9 cellular contexts compared by ENCODE assay signal in genomic region chr13:25249001-25249543, GRCh38. TPM values are rescaled to one million over a fixed set of nuclear protein-coding genes. Genes with fewer than 3 reads are reported as not detected.
DNase-seq lines count a peak whose midpoint lies in the region; ATAC-seq, FAIRE-seq and TF ChIP-seq lines count a peak whose summit lies in the region.
"Had no signal": no experiment of that assay in that cellular context is flagged by ENCODE, and none has a peak within 500 bp of the region (broad histone marks: within the 10 kb centered on the region; RNA-seq: fewer than 3 reads in every experiment).

No MANE protein-coding gene starts in this region.

- no peak for TF ChIP-seq POLR2A in K562 (conservative IDR thresholded peaks at IDR 0.05)
- TF ChIP-seq POLR2A in lower leg skin (IDR thresholded peaks at IDR 0.05), result no peak

- peak; percentile 56 for TF ChIP-seq CTCF in AG09309 (IDR thresholded peaks at IDR 0.05; ENCODE audit: control insufficient read depth, insufficient read depth, low read depth, low read length, missing control alignments)
- TF ChIP-seq CTCF in K562 (IDR thresholded peaks at IDR 0.05 in 2 of 3, conservative IDR thresholded peaks at IDR 0.05 in 1 of 3; ENCODE audit: insufficient read depth in 2 of 3, low read depth in 1 of 3, low read length in 3 of 3), result peak in 2 of 3 experiments; percentile 13; a peak in 1 of 6 replicates
- no peak for TF ChIP-seq CTCF in lower leg skin (IDR thresholded peaks at IDR 0.05)

- CTCF ChIA-PET in K562 (lab: Yijun Ruan, JAX; ENCODE audit: low intra/inter-chr PET ratio), result no interaction called here
- CTCF ChIA-PET in naive thymus-derived CD4-positive, alpha-beta T cell (lab: Charles Lee), result no interaction called here
- CTCF ChIA-PET in activated CD4-positive, alpha-beta memory T cell treated with anti-CD3 and anti-CD28 coated beads, Interleukin-2, amount 10 ng/mL, durations not matched to agents 7 days and 5 days (lab: Charles Lee), result no interaction called here

- POLR2A ChIA-PET in K562 (lab: Yijun Ruan, JAX), result no interaction called here
- POLR2A ChIA-PET in naive thymus-derived CD4-positive, alpha-beta T cell (lab: Charles Lee), result no interaction called here
- POLR2A ChIA-PET in activated CD4-positive, alpha-beta memory T cell treated with anti-CD3 and anti-CD28 coated beads, Interleukin-2, amount 10 ng/mL, durations not matched to agents 7 days and 5 days (lab: Charles Lee), result no interaction called here

- no peak for TF ChIP-seq EP300 in K562 (IDR thresholded peaks at IDR 0.05; ENCODE audit: low read length)

- H3K27ac Mint-ChIP-seq in naive thymus-derived CD4-positive, alpha-beta T cell, result no peak overlapping the region
- no peak overlapping the region for H3K27ac Mint-ChIP-seq in activated CD4-positive, alpha-beta memory T cell treated with anti-CD3 and anti-CD28 coated beads, Interleukin-2, amount 10 ng/mL, durations not matched to agents 7 days and 5 days

- no peaks in the 10 kb centered on the region for H3K9me3 ChIP-seq in K562 (replicated peaks; ENCODE audit: control insufficient read depth, insufficient read depth, low read depth, low read length)
- H3K9me3 ChIP-seq in naive thymus-derived CD4-positive, alpha-beta T cell (ENCODE audit: control insufficient read depth in 2 of 3, low read length in 3 of 3), result no peaks in the 10 kb centered on the region

- H3K36me3 ChIP-seq in K562 (ENCODE audit: control insufficient read depth, insufficient read depth, low read length), result peaks cover 3% of the 10 kb centered on the region; the same call in 1 of the 3 replicates
- H3K36me3 ChIP-seq in naive thymus-derived CD4-positive, alpha-beta T cell (ENCODE audit: control insufficient read depth in 2 of 3, insufficient read depth in 3 of 3, low read length in 3 of 3), result peaks cover 4 to 36% (median 10%) of the 10 kb centered on the region in 3 experiments

- no peaks in the 10 kb centered on the region for H3K27me3 Mint-ChIP-seq in naive thymus-derived CD4-positive, alpha-beta T cell
- H3K27me3 Mint-ChIP-seq in activated CD4-positive, alpha-beta memory T cell treated with anti-CD3 and anti-CD28 coated beads, Interleukin-2, amount 10 ng/mL, durations not matched to agents 7 days and 5 days, result no peaks in the 10 kb centered on the region

- no peak overlapping the region for H2AFZ ChIP-seq in K562 (ENCODE audit: low read depth, low read length)

- in situ Hi-C loops in K562 (cut with MboI), result no loop called here

- BruUV-seq in K562 (replicated peaks; lab: Mats Ljungman, UMichigan), result no TSS peak

- peaks cover 0 to 3% (median 0%) of the 10 kb centered on the region in 7 donors for H3K4me1 Mint-ChIP-seq in naive thymus-derived CD4-positive, alpha-beta T cell
- no peaks in the 10 kb centered on the region for H3K4me1 Mint-ChIP-seq in activated CD4-positive, alpha-beta memory T cell treated with anti-CD3 and anti-CD28 coated beads, Interleukin-2, amount 10 ng/mL, durations not matched to agents 7 days and 5 days

- ATAC-seq in GM18870 (IDR thresholded peaks at IDR 0.05; ENCODE audit: unreplicated experiment), result peak; percentile 55
- peak; percentile 48; the same call in 1 of the 3 replicates for ATAC-seq in K562
- ATAC-seq in naive thymus-derived CD4-positive, alpha-beta T cell, result peak; percentile 63

- 39% methylated on average over 5 of the region's 5 CpGs for WGBS in K562 (ENCODE audit: insufficient coverage, low coverage, missing lambda C conversion rate)
- 31 to 34% methylated on average over 5 of the region's 5 CpGs for WGBS in lower leg skin, 2 donors

- H4K20me1 ChIP-seq in K562 (replicated peaks; ENCODE audit: control insufficient read depth, insufficient read depth, low read length), result no peaks in the 10 kb centered on the region

- FAIRE-seq in K562 (lab: Jason Lieb, UNC), result no peak
- FAIRE-seq: endometrium had no signal

- TF ChIP-seq RAD21 in K562 (CRISPR knock-in tag; conservative IDR thresholded peaks at IDR 0.05 in 1 of 2, IDR thresholded peaks at IDR 0.05 in 1 of 2), result no peak

- H3K9me3 Mint-ChIP-seq in naive thymus-derived CD4-positive, alpha-beta T cell, result no peaks in the 10 kb centered on the region
- peaks cover 3% of the 10 kb centered on the region for H3K9me3 Mint-ChIP-seq in activated CD4-positive, alpha-beta memory T cell treated with anti-CD3 and anti-CD28 coated beads, Interleukin-2, amount 10 ng/mL, durations not matched to agents 7 days and 5 days

- no peak overlapping the region for H3K9ac ChIP-seq in K562 (ENCODE audit: insufficient read depth in 1 of 2, low read depth in 2 of 2, low read length in 2 of 2)

- no peak overlapping the region for H3K4me3 Mint-ChIP-seq in naive thymus-derived CD4-positive, alpha-beta T cell
- H3K4me3 Mint-ChIP-seq in activated CD4-positive, alpha-beta memory T cell treated with anti-CD3 and anti-CD28 coated beads, Interleukin-2, amount 10 ng/mL, durations not matched to agents 7 days and 5 days, result no peak overlapping the region

- no peaks in the 10 kb centered on the region for H3K79me2 ChIP-seq in K562 (ENCODE audit: control insufficient read depth, insufficient read depth, low read length)

- H3K9me1 ChIP-seq in K562 (ENCODE audit: control insufficient read depth, insufficient read depth, low read length), result no peaks in the 10 kb centered on the region

- H3K27ac ChIP-seq in K562 (ENCODE audit: extremely low read depth, low read depth, low read length), result no peak overlapping the region
- no peak overlapping the region for H3K27ac ChIP-seq in naive thymus-derived CD4-positive, alpha-beta T cell (ENCODE audit: low read depth, low read length)

- H3K4me1 ChIP-seq in K562 (replicated peaks in 1 of 2; ENCODE audit: control insufficient read depth in 2 of 2, insufficient read depth in 2 of 2, low read length in 2 of 2), result no peaks in the 10 kb centered on the region
- H3K4me1 ChIP-seq in naive thymus-derived CD4-positive, alpha-beta T cell (ENCODE audit: control insufficient read depth in 2 of 2, insufficient read depth in 2 of 2, low read length in 2 of 2), result no peaks in the 10 kb centered on the region

- no peak overlapping the region for H3K4me2 ChIP-seq in K562 (ENCODE audit: insufficient read depth, low read length)

- H3K36me3 Mint-ChIP-seq in naive thymus-derived CD4-positive, alpha-beta T cell, result peaks cover 16 to 42% (median 36%) of the 10 kb centered on the region in 5 donors
- H3K36me3 Mint-ChIP-seq in activated CD4-positive, alpha-beta memory T cell treated with anti-CD3 and anti-CD28 coated beads, Interleukin-2, amount 10 ng/mL, durations not matched to agents 7 days and 5 days (ENCODE audit: low read depth), result peaks cover 43% of the 10 kb centered on the region

- DNase-seq in AG09309 (ENCODE audit: low read depth) (peak; percentile 53), M059J (ENCODE audit: low read depth) (peak; percentile 6), K562 (ENCODE audit: extremely low read depth in 1 of 4, low spot score in 3 of 4) (peak in 1 of 4 experiments; percentile 4), lower leg skin (ENCODE audit: low spot score in 2 of 2) (no peak), NCI-H2107 treated with DMSO at 0.1 percent for 48 hours (lab: John Stamatoyannopoulos, UW; ENCODE audit: unreplicated experiment) (no peak)
- no peak for DNase-seq in naive thymus-derived CD4-positive, alpha-beta T cell
- no peak for DNase-seq in activated CD4-positive, alpha-beta memory T cell treated with anti-CD3 and anti-CD28 coated beads, Interleukin-2, amount 10 ng/mL, durations not matched to agents 7 days and 5 days

- H3K4me3 ChIP-seq in AG09309 (ENCODE audit: control insufficient read depth, low read depth, low read length), result no peak overlapping the region
- no peak overlapping the region for H3K4me3 ChIP-seq in K562
- no peak overlapping the region for H3K4me3 ChIP-seq in naive thymus-derived CD4-positive, alpha-beta T cell (ENCODE audit: low read length)
- no peak overlapping the region for H3K4me3 ChIP-seq in lower leg skin (ENCODE audit: low read depth, poor library complexity, severe bottlenecking)

- intact Hi-C loops in K562 (cut with micrococcal nuclease) (no loop called here), lower leg skin (cut with DNase I; ENCODE audit: low total_unique reads) (no loop called here)
- intact Hi-C loops in naive thymus-derived CD4-positive, alpha-beta T cell (cut with micrococcal nuclease), result loop anchor here in 1 of 2 donors (2.0 kb wide), 1 partner anchor 164 kb away; no protein-coding TSS in a partner anchor

- no peaks in the 10 kb centered on the region for H3K27me3 ChIP-seq in K562 (ENCODE audit: control insufficient read depth in 2 of 2, insufficient read depth in 2 of 2, low read length in 2 of 2)
- H3K27me3 ChIP-seq in naive thymus-derived CD4-positive, alpha-beta T cell (ENCODE audit: control insufficient read depth in 2 of 2, insufficient read depth in 2 of 2, low read length in 2 of 2), result no peaks in the 10 kb centered on the region

RNA-seq across cellular contexts. Expression of gene MTMR6, which starts 38.2 kb away (rescaled TPM):
- 20.3 and 20.9 TPM in 2 replicates for total RNA-seq in M059J (2014; rRNA removed; shearing (Covaris generic))
- total RNA-seq in K562 (2011; cell fraction: chromatin; rRNA removed; ENCODE audit: low replicate concordance), result 2.0 and 6.5 TPM in 2 replicates
- total RNA-seq in K562 (2011; cell fraction: nucleolus; rRNA removed), result 1.3 and 2.0 TPM in 2 replicates
- 2.0 and 4.0 TPM in 2 replicates for total RNA-seq in K562 (2011; cell fraction: nucleoplasm; rRNA removed)
- total RNA-seq in K562 (2014; rRNA removed) (5.7 and 6.4 TPM in 2 replicates), K562 (2014; rRNA removed; fragmentation: Illumina TruSeq; extraction: Trizol) (10.8 and 12.2 TPM in 2 replicates), K562 (2015; rRNA removed; fragmentation: Illumina TruSeq; extraction: Trizol) (8.4 and 8.5 TPM in 2 replicates), K562 (2021) (7.8 and 8.2 TPM in 2 replicates), lower leg skin (10 to 100 TPM; 10.6 to 15.9 (median 14.3) TPM)
- polyA plus RNA-seq in K562 (2011; rRNA removed) (4.8 and 7.7 TPM in 2 replicates), K562 (2014; fragmentation: Illumina TruSeq; extraction: Trizol) (6.8 and 7.7 TPM in 2 replicates), K562 (2014; fragmentation: Nextera tagmentation; extraction: Ambion mirVana) (1 to 10 TPM; 3.9 to 4.5 TPM), K562 (2014; rRNA removed) (4.5 TPM in 2 replicates)
- polyA plus RNA-seq in K562 (2011; cell fraction: cytosol; rRNA removed), result 1.8 and 2.7 TPM in 2 replicates
- 1.5 and 1.9 TPM in 2 replicates for polyA plus RNA-seq in K562 (2011; cell fraction: nucleus; rRNA removed)
- 4.8 and 6.6 TPM in 2 replicates for polyA plus RNA-seq in K562 (2012)
- polyA minus RNA-seq in K562 (2011; rRNA and poly(A)+ RNA removed), result 8.5 and 9.5 TPM in 2 replicates
- polyA minus RNA-seq in K562 (2011; cell fraction: cytosol; rRNA and poly(A)+ RNA removed), result 3.3 and 8.4 TPM in 2 replicates
- polyA minus RNA-seq in K562 (2011; cell fraction: nucleus; rRNA and poly(A)+ RNA removed), result 1.6 and 2.8 TPM in 2 replicates
- 10 to 100 TPM; 16.0 to 23.2 (median 18.5) TPM for total RNA-seq in naive thymus-derived CD4-positive, alpha-beta T cell
- 10 to 100 TPM; 16.3 to 16.6 TPM for polyA plus RNA-seq in naive thymus-derived CD4-positive, alpha-beta T cell
- total RNA-seq in activated CD4-positive, alpha-beta memory T cell treated with anti-CD3 and anti-CD28 coated beads, Interleukin-2, amount 10 ng/mL, durations not matched to agents 7 days and 5 days, result 10 to 100 TPM; 24.8 to 25.3 TPM

RNA-seq across cellular contexts. Expression of gene NUP58, which starts 52.4 kb away (rescaled TPM):
- total RNA-seq in M059J (2014; rRNA removed; shearing (Covaris generic)), result 55.5 and 72.1 TPM in 2 replicates
- total RNA-seq in K562 (2011; cell fraction: chromatin; rRNA removed; ENCODE audit: low replicate concordance), result 47.3 and 175 TPM in 2 replicates
- total RNA-seq in K562 (2011; cell fraction: nucleolus; rRNA removed), result 23.8 and 35.8 TPM in 2 replicates
- total RNA-seq in K562 (2011; cell fraction: nucleoplasm; rRNA removed), result 59.2 and 90.7 TPM in 2 replicates
- total RNA-seq in K562 (2014; rRNA removed) (38.2 and 41.6 TPM in 2 replicates), K562 (2014; rRNA removed; fragmentation: Illumina TruSeq; extraction: Trizol) (51.0 and 61.3 TPM in 2 replicates), K562 (2015; rRNA removed; fragmentation: Illumina TruSeq; extraction: Trizol) (44.8 and 47.2 TPM in 2 replicates), K562 (2021) (43.9 and 50.3 TPM in 2 replicates), lower leg skin (10 to 100 TPM; 39.3 to 56.5 (median 45.7) TPM)
- polyA plus RNA-seq in K562 (2011; rRNA removed) (68.4 and 98.0 TPM in 2 replicates), K562 (2014; fragmentation: Illumina TruSeq; extraction: Trizol) (38.2 and 42.6 TPM in 2 replicates), K562 (2014; fragmentation: Nextera tagmentation; extraction: Ambion mirVana) (10 to 100 TPM; 12.5 to 12.6 TPM), K562 (2014; rRNA removed) (38.6 and 40.4 TPM in 2 replicates)
- polyA plus RNA-seq in K562 (2011; cell fraction: cytosol; rRNA removed), result 64.9 and 65.0 TPM in 2 replicates
- polyA plus RNA-seq in K562 (2011; cell fraction: nucleus; rRNA removed), result 31.7 and 35.1 TPM in 2 replicates
- polyA plus RNA-seq in K562 (2012), result 20.8 and 25.7 TPM in 2 replicates
- polyA minus RNA-seq in K562 (2011; rRNA and poly(A)+ RNA removed), result 87.1 and 87.8 TPM in 2 replicates
- polyA minus RNA-seq in K562 (2011; cell fraction: cytosol; rRNA and poly(A)+ RNA removed), result 43.2 and 55.3 TPM in 2 replicates
- polyA minus RNA-seq in K562 (2011; cell fraction: nucleus; rRNA and poly(A)+ RNA removed), result 49.3 and 83.2 TPM in 2 replicates
- total RNA-seq in naive thymus-derived CD4-positive, alpha-beta T cell, result 10 to 100 TPM; 41.1 to 89.1 (median 57.0) TPM
- 10 to 100 TPM; 13.4 to 22.1 TPM for polyA plus RNA-seq in naive thymus-derived CD4-positive, alpha-beta T cell
- total RNA-seq in activated CD4-positive, alpha-beta memory T cell treated with anti-CD3 and anti-CD28 coated beads, Interleukin-2, amount 10 ng/mL, durations not matched to agents 7 days and 5 days, result 10 to 100 TPM; 80.6 to 86.7 TPM

Comparison
In these comparisons a context has a peak if more than half of its experiments do, and no peak if none do; other contexts are left out.
1. DNase-seq: peak in AG09309 (single experiment) and M059J (single experiment); none in naive thymus-derived CD4-positive, alpha-beta T cell (0 of 9), activated CD4-positive, alpha-beta memory T cell treated with anti-CD3 and anti-CD28 coated beads, Interleukin-2, amount 10 ng/mL, durations not matched to agents 7 days and 5 days (single experiment), lower leg skin (0 of 2) and NCI-H2107 treated with DMSO at 0.1 percent for 48 hours (single experiment).
2. CTCF ChIP-seq: peak in AG09309 (single experiment) and K562 (2 of 3); none in lower leg skin (0 of 3).
3. Peak in every context shown above with its lines, with median percentiles within 50 percentile points of each other: ATAC-seq.